In the genomic region with DNA sequence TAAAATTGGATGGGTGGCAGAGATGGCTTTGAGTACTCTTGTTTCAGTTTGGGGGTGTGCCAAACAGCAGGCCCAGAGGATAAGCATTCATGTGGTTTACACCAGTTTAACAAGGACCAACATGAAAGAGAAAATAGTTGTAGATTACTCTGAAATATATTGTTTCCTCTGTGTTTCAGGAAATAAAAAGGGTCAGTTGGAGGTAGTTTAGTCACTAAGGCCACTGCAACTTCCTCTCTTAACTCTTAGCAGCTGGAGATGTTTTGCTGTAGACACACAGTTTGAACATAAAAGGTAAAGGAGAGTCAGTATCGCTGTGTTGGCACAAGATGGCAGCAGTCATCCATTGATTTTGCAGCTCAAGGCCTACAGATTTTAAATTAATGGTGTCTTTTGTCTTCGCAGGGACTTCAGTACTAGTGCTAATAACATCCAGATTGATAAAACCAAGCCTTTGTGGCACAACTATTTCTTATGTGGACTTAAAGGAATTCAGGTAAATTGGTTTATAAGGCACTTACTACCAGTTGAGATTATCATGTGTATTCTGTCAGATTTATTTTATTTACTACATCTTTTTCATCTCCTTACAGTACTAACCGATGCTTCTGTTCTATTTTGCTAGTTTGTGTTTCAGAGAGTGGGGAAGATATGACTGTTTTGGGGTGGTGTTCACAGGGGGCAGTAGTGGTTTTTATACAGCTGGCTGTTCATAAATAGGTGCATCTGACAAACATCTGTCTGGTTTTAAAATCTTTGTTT, we compare ENCODE assay signal across 9 cellular contexts.
DNase-seq lines count a peak whose midpoint lies in the region; ATAC-seq, FAIRE-seq and TF ChIP-seq lines count a peak whose summit lies in the region.
"Had no signal": no experiment of that assay in that cellular context is flagged by ENCODE, and none has a peak within 500 bp of the region (broad histone marks: within the 10 kb centered on the region; RNA-seq: fewer than 3 reads in every experiment).

No MANE protein-coding gene starts in this region.

- H3K4me1 ChIP-seq in IMR-90 (ENCODE audit: control insufficient read depth, insufficient read depth, low read length) = peaks cover 3% of the 10 kb centered on the region

- CTCF ChIA-PET in IMR-90 (lab: Yijun Ruan, JAX) = interaction anchor here (0.5 to 2.1 kb wide), 17 partner anchors 9 to 818 kb away, joined by 3 to 20 read pairs (median 4); a partner anchor contains a TSS
- CTCF ChIA-PET in RWPE1 (lab: Yijun Ruan, JAX) = interaction anchor here (0.5 to 1.9 kb wide), 12 partner anchors 12 to 985 kb away, joined by 3 to 14 read pairs (median 4); a partner anchor contains a TSS

- peak overlapping the region; percentile 25; the same call in 1 of the 2 replicates for H3K4me2 ChIP-seq in IMR-90 (ENCODE audit: low read depth, low read length)

- H2BK15ac ChIP-seq in IMR-90 (ENCODE audit: low read depth, low read length) = no peak overlapping the region

- POLR2A ChIA-PET in IMR-90 (lab: Charles Lee; ENCODE audit: unreplicated experiment) = interaction anchor here (1.1 kb wide), 1 partner anchor 187 kb away, joined by 3 read pairs; a partner anchor contains a TSS
- POLR2A ChIA-PET in RWPE1 (lab: Yijun Ruan, JAX; ENCODE audit: low non-redundant PET) = no interaction called here

- H4K91ac ChIP-seq in IMR-90 (ENCODE audit: insufficient read depth, low read depth, low read length) = peak overlapping the region; percentile 59

- H3K27me3 ChIP-seq in IMR-90 (ENCODE audit: control insufficient read depth, insufficient read depth, low read length) = no peaks in the 10 kb centered on the region

- no peaks in the 10 kb centered on the region for H3K9me1 ChIP-seq in IMR-90 (ENCODE audit: insufficient read depth, low read length)

- H3K79me1 ChIP-seq in IMR-90 (ENCODE audit: low read depth in 1 of 2, low read length in 2 of 2) = peaks cover 3 to 5% of the 10 kb centered on the region in 2 experiments; a peak in 2 of 4 replicates

- peak; percentile 91 for TF ChIP-seq CTCF in IMR-90 (conservative IDR thresholded peaks at IDR 0.05; ENCODE audit: low read depth, low read length)
- TF ChIP-seq CTCF in RWPE1 (conservative IDR thresholded peaks at IDR 0.05; ENCODE audit: low read depth) = peak; percentile 82

- peak overlapping the region; percentile 84 for H2BK5ac ChIP-seq in IMR-90 (ENCODE audit: low read depth, low read length, poor library complexity, severe bottlenecking)

- 0 out of 2 replicates have a peak, but pooled peaks cover 3% of the 10 kb centered on the region for H3K36me3 ChIP-seq in IMR-90 (ENCODE audit: control insufficient read depth, insufficient read depth, low read length)

- H2BK120ac ChIP-seq in IMR-90 (ENCODE audit: low read depth, low read length) = peak overlapping the region; percentile 61

- H2AFZ ChIP-seq in IMR-90 (replicated peaks; ENCODE audit: low read length, poor library complexity) = no peak overlapping the region

- no peak for TF ChIP-seq POLR2A in IMR-90 (IDR thresholded peaks at IDR 0.05; ENCODE audit: low read depth, low read length)

- no CpG with 5 or more reads among the region's 3 CpGs for WGBS in IMR-90 (ENCODE audit: extremely low coverage in 2 of 2, insufficient read length in 1 of 2), 2 experiments

- DNase-seq in IMR-90 = peak; percentile 92
- peak; percentile 30 for DNase-seq in RWPE1 (ENCODE audit: low spot score)
- DNase-seq in activated naive CD8-positive, alpha-beta T cell treated with anti-CD3 and anti-CD28 coated beads, Interleukin-2, amount 50 U/mL, for 16 hours (ENCODE audit: low read depth, low spot score) = peak; percentile 8
- DNase-seq in left cardiac atrium = peak; percentile 33
- peak; percentile 83 for DNase-seq in putamen (ENCODE audit: low spot score)
- no peak for DNase-seq in HuH-7.5 (ENCODE audit: low spot score)

- FAIRE-seq in G401.6 (lab: Jason Lieb, UNC) = peak; percentile 84

- peak overlapping the region in 1 of 2 experiments; percentile 52; a peak in 2 of 4 replicates for H4K8ac ChIP-seq in IMR-90 (ENCODE audit: low read depth in 2 of 2, low read length in 2 of 2)

- H4K5ac ChIP-seq in IMR-90 (ENCODE audit: low read depth, low read length) = peak overlapping the region; percentile 44; the same call in 1 of the 2 replicates

- H2BK20ac ChIP-seq in IMR-90 (ENCODE audit: low read depth, low read length) = peak overlapping the region; percentile 63

- H3K9me3 ChIP-seq in IMR-90 (ENCODE audit: control insufficient read depth, insufficient read depth, low read length) = no peaks in the 10 kb centered on the region

- TF ChIP-seq RAD21 in IMR-90 (IDR thresholded peaks at IDR 0.05; ENCODE audit: low read length) = peak; percentile 94

- H3K27ac ChIP-seq in IMR-90 (ENCODE audit: insufficient read depth, low read length) (peak overlapping the region; percentile 70; the same call in 1 of the 2 replicates), RWPE1 (no peak overlapping the region)

- intact Hi-C loops in IMR-90 (cut with micrococcal nuclease) (loop anchor here (1.0 to 10.0 kb wide), 8 partner anchors 187 to 910 kb away; a partner anchor contains a TSS), left cardiac atrium (cut with DNase I) (loop anchor here in 1 of 2 donors (2.0 to 5.0 kb wide), 4 partner anchors 185 to 912 kb away; no protein-coding TSS in a partner anchor)

- in situ Hi-C loops in IMR-90 (cut with MboI; ENCODE audit: low sequenced_read_pairs) = loop anchor here (25.0 kb wide), 3 partner anchors 377 to 1077 kb away; a partner anchor contains a TSS

- H3K14ac ChIP-seq in IMR-90 (replicated peaks; ENCODE audit: low read depth, low read length) = peak overlapping the region; percentile 49; the same call in 1 of the 2 replicates

- peak overlapping the region; percentile 41; the same call in 1 of the 2 replicates for H3K9ac ChIP-seq in IMR-90 (ENCODE audit: low read depth, low read length)

- no peak overlapping the region for H3K23ac ChIP-seq in IMR-90 (ENCODE audit: low read depth, low read length)

- BruUV-seq in IMR-90 (replicated peaks; lab: Mats Ljungman, UMichigan) = no TSS peak

- ATAC-seq in GM21529 (IDR thresholded peaks at IDR 0.05; ENCODE audit: unreplicated experiment) (peak; percentile 95), IMR-90 (ENCODE audit: low read depth) (peak; percentile 88), left cardiac atrium (peak; percentile 86 to 92)

- peak overlapping the region; percentile 35 for H3K4ac ChIP-seq in IMR-90 (ENCODE audit: low read depth, low read length)

- H3K4me3 ChIP-seq in IMR-90 (ENCODE audit: insufficient read depth, low read depth, low read length) = no peak overlapping the region
- H3K4me3 ChIP-seq: skin epidermis had no signal

- peak overlapping the region; percentile 16; the same call in 1 of the 2 replicates for H3K56ac ChIP-seq in IMR-90 (ENCODE audit: extremely low read depth, insufficient read depth, low read length)

- H3K18ac ChIP-seq in IMR-90 (ENCODE audit: low read depth, low read length) = peak overlapping the region; percentile 47

- H4K20me1 ChIP-seq in IMR-90 (ENCODE audit: insufficient read depth, low read length) = no peaks in the 10 kb centered on the region

- dilution Hi-C loops in IMR-90 (cut with HindIII; ENCODE audit: low sequenced_read_pairs, unreplicated experiment) = no loop called here

- H2AK9ac ChIP-seq in IMR-90 (replicated peaks; ENCODE audit: low read depth, low read length, poor library complexity) = no peak overlapping the region

- peak overlapping the region; percentile 37; the same call in 1 of the 2 replicates for H2AK5ac ChIP-seq in IMR-90 (ENCODE audit: low read depth, low read length)

TF ChIP-seq in IMR-90, 13 proteins besides CTCF, POLR2A, EP300 and RAD21:
- TF ChIP-seq RFX5 (IDR thresholded peaks at IDR 0.05; ENCODE audit: low read depth, low read length) (no peak), SMC3 (IDR thresholded peaks at IDR 0.05; ENCODE audit: low read depth, low read length) (peak; percentile 95)
